In the genomic region with DNA sequence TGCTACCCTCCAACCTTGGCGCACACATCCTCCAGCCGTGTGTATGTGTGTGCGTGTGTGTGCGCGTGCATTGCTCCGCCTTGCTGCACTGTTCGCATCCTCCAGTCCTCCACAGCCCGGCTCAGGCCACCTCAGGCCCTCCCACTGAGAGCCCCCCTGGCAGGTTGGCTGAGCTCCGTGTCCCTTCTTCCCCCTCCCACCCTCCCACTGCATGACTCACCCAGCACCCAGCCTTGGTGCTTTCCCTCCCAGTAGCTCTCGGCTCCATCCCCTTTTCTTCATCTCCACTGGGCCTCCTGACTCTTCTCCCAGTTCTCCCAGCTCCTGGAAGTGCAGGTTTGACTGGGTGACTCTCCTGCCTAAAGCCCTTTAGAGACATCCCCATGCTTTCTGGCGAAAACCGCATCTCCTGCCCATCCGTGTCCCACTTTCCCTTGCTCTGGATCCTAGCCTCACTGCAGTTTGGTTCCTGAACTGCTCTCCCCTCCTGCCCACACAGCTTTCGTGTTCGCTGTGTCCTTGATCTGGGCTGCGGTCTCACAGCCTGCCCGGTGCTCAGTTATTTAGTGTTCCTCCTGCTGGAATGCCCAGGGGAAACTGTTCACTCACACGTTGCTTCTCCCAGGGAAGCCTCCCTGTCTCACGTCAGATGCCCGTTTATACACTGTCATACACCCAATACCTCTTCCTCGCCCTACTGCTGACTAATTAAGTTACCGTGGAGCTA, we compare ENCODE assay signal across 1 cellular context.
TF ChIP-seq lines count a peak whose summit lies in the region.

No MANE protein-coding gene starts in this region.

TF ChIP-seq in WTC11, 78 proteins besides CTCF, POLR2A, EP300 and RAD21 (continued from another document):
- TF ChIP-seq, protein P1, sequence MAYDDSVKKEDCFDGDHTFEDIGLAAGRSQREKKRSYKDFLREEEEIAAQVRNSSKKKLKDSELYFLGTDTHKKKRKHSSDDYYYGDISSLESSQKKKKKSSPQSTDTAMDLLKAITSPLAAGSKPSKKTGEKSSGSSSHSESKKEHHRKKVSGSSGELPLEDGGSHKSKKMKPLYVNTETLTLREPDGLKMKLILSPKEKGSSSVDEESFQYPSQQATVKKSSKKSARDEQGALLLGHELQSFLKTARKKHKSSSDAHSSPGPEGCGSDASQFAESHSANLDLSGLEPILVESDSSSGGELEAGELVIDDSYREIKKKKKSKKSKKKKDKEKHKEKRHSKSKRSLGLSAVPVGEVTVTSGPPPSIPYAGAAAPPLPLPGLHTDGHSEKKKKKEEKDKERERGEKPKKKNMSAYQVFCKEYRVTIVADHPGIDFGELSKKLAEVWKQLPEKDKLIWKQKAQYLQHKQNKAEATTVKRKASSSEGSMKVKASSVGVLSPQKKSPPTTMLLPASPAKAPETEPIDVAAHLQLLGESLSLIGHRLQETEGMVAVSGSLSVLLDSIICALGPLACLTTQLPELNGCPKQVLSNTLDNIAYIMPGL (CRISPR knock-in tag; IDR thresholded peaks at IDR 0.05), result no peak
- TF ChIP-seq NR3C1 (CRISPR knock-in tag; conservative IDR thresholded peaks at IDR 0.05; ENCODE audit: low read depth), result no peak
